12 cellular contexts compared by ENCODE assay signal in the genomic region with DNA sequence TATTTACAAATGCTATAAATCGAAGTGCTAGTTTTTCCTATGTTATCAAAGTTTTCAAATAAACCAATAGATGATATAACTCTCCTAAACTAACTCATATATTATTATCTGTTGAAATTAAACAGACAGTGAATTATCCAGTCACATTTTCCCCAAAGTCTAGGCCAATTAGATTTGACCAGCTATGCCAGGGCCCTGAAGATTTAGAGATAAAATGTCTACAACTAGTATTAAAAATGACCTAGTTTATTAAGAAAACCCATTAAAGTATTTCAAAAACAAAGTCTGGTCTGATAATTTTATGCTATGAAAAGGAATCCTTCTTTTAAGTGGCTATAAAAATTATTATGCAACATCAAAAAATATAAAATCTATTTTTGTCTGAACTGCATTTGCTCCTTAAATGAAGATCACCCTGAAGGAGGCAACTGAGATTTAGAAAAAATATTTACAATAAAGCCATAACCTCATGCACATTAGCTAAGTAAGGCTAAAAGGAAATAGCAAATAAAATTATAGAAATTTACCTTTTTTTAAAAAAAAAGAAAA.
"Had no signal": no experiment of that assay in that cellular context is flagged by ENCODE, and none has a peak within 500 bp of the region (broad histone marks: within the 10 kb centered on the region; RNA-seq: fewer than 3 reads in every experiment).

No MANE protein-coding gene starts in this region.

- H3K4me2 ChIP-seq: smooth muscle cell had no signal

- H3K27ac ChIP-seq: pancreas had no signal

- DNase-seq: activated B cell treated with CpG ODN at 0.5 μM for 24 hours; activated CD4-positive, alpha-beta T cell treated with anti-CD3 and anti-CD28 coated beads, Interleukin-2, amount 50 U/mL, for 1 hour; effector memory CD8-positive, alpha-beta T cell; erythroblast; glutamatergic neuron; immature natural killer cell; left cardiac atrium; pancreas; stimulated activated naive B cell treated with anti-CD40 and anti-IgM and Interleukin-4, amounts not matched to agents 10 μg/mL and 1 μg/mL and 100 μg/mL, for 72 hours; substantia nigra; transverse colon had no signal

- H3K27me3 ChIP-seq: pancreas, transverse colon had no signal

- H3K4me3 ChIP-seq: pancreas, smooth muscle cell, transverse colon had no signal

- ATAC-seq: effector memory CD8-positive, alpha-beta T cell; left cardiac atrium had no signal

- H3K9me3 ChIP-seq: pancreas, transverse colon had no signal

- H3K4me1 ChIP-seq: pancreas had no signal

- FAIRE-seq: pancreas had no signal
